8 cellular contexts compared by ENCODE assay signal in genomic region chr19:44093931-44094765, GRCh38. TPM values are rescaled to one million over a fixed set of nuclear protein-coding genes. Genes with fewer than 3 reads are reported as not detected.
DNase-seq lines count a peak whose midpoint lies in the region; TF ChIP-seq lines count a peak whose summit lies in the region.

TSS of gene ZNF224 (plus strand) at chr19:44094361. CDS start at chr19:44097874, 3,513 bp downstream.

- peaks cover 34% of the 10 kb centered on the region for H3K36me3 Mint-ChIP-seq in nephron progenitor cell (ENCODE audit: low read depth)
- peaks cover 31% of the 10 kb centered on the region for H3K36me3 Mint-ChIP-seq in stimulated activated naive CD8-positive, alpha-beta T cell treated with anti-CD3 and anti-CD28 coated beads, Interleukin-15, Interleukin-2, amounts not matched to agents 100 ng/mL and 50 ng/mL, for 24 hours (ENCODE audit: low read depth)

- DNase-seq in DMS53 (lab: John Stamatoyannopoulos, UW), result peak; percentile 96
- DNase-seq in GOT3 (lab: John Stamatoyannopoulos, UW), result peak; percentile 55
- peak; percentile 88 for DNase-seq in LoVo (ENCODE audit: low spot score)
- DNase-seq in SHP77 (lab: John Stamatoyannopoulos, UW), result peak; percentile 94 to 97
- peak; percentile 72 for DNase-seq in activated T-helper 9 cell treated with anti-CD3 and anti-CD28 coated beads, Interleukin-2, amount 50 U/mL, for 16 hours (ENCODE audit: low read depth)
- peak; percentile 91 for DNase-seq in fibroblast of the aortic adventitia (ENCODE audit: low read depth)
- peak; percentile 89 for DNase-seq in nephron progenitor cell

- peak within 1 kb of the TSS; percentile 95 for H3K4me3 ChIP-seq in fibroblast of the aortic adventitia (ENCODE audit: low read depth, low read length)

- H3K27me3 Mint-ChIP-seq in nephron progenitor cell (ENCODE audit: low read depth, poor library complexity), result peaks cover 16% of the 10 kb centered on the region
- no peaks in the 10 kb centered on the region for H3K27me3 Mint-ChIP-seq in stimulated activated naive CD8-positive, alpha-beta T cell treated with anti-CD3 and anti-CD28 coated beads, Interleukin-15, Interleukin-2, amounts not matched to agents 100 ng/mL and 50 ng/mL, for 24 hours

- H3K4me1 Mint-ChIP-seq in nephron progenitor cell, result peaks cover 14% of the 10 kb centered on the region
- H3K4me1 Mint-ChIP-seq in stimulated activated naive CD8-positive, alpha-beta T cell treated with anti-CD3 and anti-CD28 coated beads, Interleukin-15, Interleukin-2, amounts not matched to agents 100 ng/mL and 50 ng/mL, for 24 hours (ENCODE audit: low read depth), result peaks cover 21% of the 10 kb centered on the region

- H3K9me3 Mint-ChIP-seq in nephron progenitor cell, result peaks cover 5% of the 10 kb centered on the region
- H3K9me3 Mint-ChIP-seq in stimulated activated naive CD8-positive, alpha-beta T cell treated with anti-CD3 and anti-CD28 coated beads, Interleukin-15, Interleukin-2, amounts not matched to agents 100 ng/mL and 50 ng/mL, for 24 hours, result peaks cover 8% of the 10 kb centered on the region

- H3K27ac Mint-ChIP-seq in nephron progenitor cell, result peak within 1 kb of the TSS; percentile 99
- H3K27ac Mint-ChIP-seq in stimulated activated naive CD8-positive, alpha-beta T cell treated with anti-CD3 and anti-CD28 coated beads, Interleukin-15, Interleukin-2, amounts not matched to agents 100 ng/mL and 50 ng/mL, for 24 hours, result peak within 1 kb of the TSS; percentile 85

- TF ChIP-seq CTCF in fibroblast of the aortic adventitia (IDR thresholded peaks at IDR 0.05; ENCODE audit: insufficient read depth, low read length) (no peak), nephron progenitor cell (IDR thresholded peaks at IDR 0.05) (no peak)

- peak within 1 kb of the TSS; percentile 99 for H3K4me3 Mint-ChIP-seq in nephron progenitor cell
- peak within 1 kb of the TSS; percentile 96 for H3K4me3 Mint-ChIP-seq in stimulated activated naive CD8-positive, alpha-beta T cell treated with anti-CD3 and anti-CD28 coated beads, Interleukin-15, Interleukin-2, amounts not matched to agents 100 ng/mL and 50 ng/mL, for 24 hours

RNA-seq across cellular contexts. Expression of gene ZNF224, which starts in this region (rescaled TPM):
- total RNA-seq in fibroblast of the aortic adventitia (ENCODE audit: low replicate concordance), result 22.7 and 26.0 TPM in 2 replicates

Comparison
In these comparisons a context has a peak if more than half of its experiments do, and no peak if none do; other contexts are left out.
1. Peak in every context shown above with its lines: DNase-seq and H3K4me3 ChIP-seq.